11 cellular contexts compared by ENCODE assay signal in the genomic region with DNA sequence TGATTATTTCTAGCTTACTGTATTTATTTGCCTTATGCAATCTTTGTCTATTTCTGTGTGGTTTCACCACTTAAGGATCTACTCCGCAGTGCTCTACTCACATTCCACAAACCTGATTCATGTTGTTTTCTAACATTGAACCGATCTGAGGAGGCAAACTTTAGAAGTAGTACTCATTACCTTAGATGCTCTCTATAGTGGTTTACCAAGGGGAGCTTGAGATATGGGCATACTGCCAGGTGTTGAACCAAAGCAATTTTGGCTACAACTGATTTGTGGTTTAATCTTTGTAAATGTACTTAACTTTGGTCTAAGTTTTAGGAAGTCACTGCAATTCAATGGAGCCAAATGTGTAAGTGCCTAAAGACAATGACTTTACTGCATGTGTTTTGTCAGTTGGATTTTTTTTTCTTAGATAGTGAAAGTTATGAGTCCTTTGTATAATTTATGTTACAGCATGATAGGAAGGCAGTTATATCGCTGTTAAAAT. TPM values are rescaled to one million over a fixed set of nuclear protein-coding genes. Genes with fewer than 3 reads are reported as not detected.
A peak's percentile ranks its signal among the peaks of the same experiment; 100 is the strongest.
DNase-seq lines count a peak whose midpoint lies in the region; ATAC-seq, FAIRE-seq and TF ChIP-seq lines count a peak whose summit lies in the region.
"Had no signal": no experiment of that assay in that cellular context is flagged by ENCODE, and none has a peak within 500 bp of the region (broad histone marks: within the 10 kb centered on the region; RNA-seq: fewer than 3 reads in every experiment).

No MANE protein-coding gene starts in this region.

- H3K4me1 Mint-ChIP-seq in CD4-positive, alpha-beta T cell (ENCODE audit: low read depth), result no peaks in the 10 kb centered on the region
- H3K4me1 Mint-ChIP-seq: activated CD4-positive, alpha-beta T cell treated with anti-CD3 and anti-CD28 coated beads, Interleukin-2, amount 10 ng/mL, durations not matched to agents 24 days and 14 days had no signal

- H3K27ac ChIP-seq in PC-3 (ENCODE audit: low read length), result 0 out of 2 replicates have a peak overlapping the region, but pooled peaks have one; percentile 9
- no peak overlapping the region for H3K27ac ChIP-seq in CD4-positive, alpha-beta T cell (ENCODE audit: low read depth, low read length)

- no peaks in the 10 kb centered on the region for H3K9me2 ChIP-seq in PC-3 (replicated peaks; ENCODE audit: low read length)

- no peak overlapping the region for H3K9ac ChIP-seq in PC-3 (ENCODE audit: low read length)

- CTCF ChIA-PET in PC-3 (lab: Charles Lee), result no interaction called here
- CTCF ChIA-PET in CD4-positive, alpha-beta T cell (lab: Charles Lee), result no interaction called here

- no peaks in the 10 kb centered on the region for H3K79me2 ChIP-seq in PC-3 (ENCODE audit: low read length)

- ATAC-seq in PC-3, result peak; percentile 86
- no peak for ATAC-seq in CD4-positive, alpha-beta T cell (ENCODE audit: poor library complexity)
- ATAC-seq in GM21381 (IDR thresholded peaks at IDR 0.05; ENCODE audit: unreplicated experiment), result no peak
- ATAC-seq in HG02973 (IDR thresholded peaks at IDR 0.05; ENCODE audit: unreplicated experiment), result no peak

- TF ChIP-seq POLR2A in H54 (IDR thresholded peaks at IDR 0.05; ENCODE audit: low read depth, low read length), result no peak

- peaks cover 38% of the 10 kb centered on the region for H3K4me1 ChIP-seq in PC-3 (ENCODE audit: insufficient read depth, low read length)

- no peaks in the 10 kb centered on the region for H4K20me1 ChIP-seq in PC-3 (ENCODE audit: low read length)

- no peaks in the 10 kb centered on the region for H3F3A ChIP-seq in PC-3 (ENCODE audit: low read length, unreplicated experiment)

- H3K9me3 ChIP-seq in PC-3 (ENCODE audit: low read length), result no peaks in the 10 kb centered on the region
- no peaks in the 10 kb centered on the region for H3K9me3 ChIP-seq in CD4-positive, alpha-beta T cell (ENCODE audit: control insufficient read depth, low read length)

- H3K4me3 ChIP-seq in PC-3 (ENCODE audit: low read length) (no peak overlapping the region), fibroblast of the aortic adventitia (ENCODE audit: low read depth, low read length) (no peak overlapping the region)

- H3K4me3 Mint-ChIP-seq in CD4-positive, alpha-beta T cell, result no peak overlapping the region
- H3K4me3 Mint-ChIP-seq: activated CD4-positive, alpha-beta T cell treated with anti-CD3 and anti-CD28 coated beads, Interleukin-2, amount 10 ng/mL, durations not matched to agents 24 days and 14 days; nephron progenitor cell had no signal

- intact Hi-C loops in PC-3 (cut with micrococcal nuclease), result loop anchor here (1.0 to 2.0 kb wide), 2 partner anchors 22 to 53 kb away; no protein-coding TSS in a partner anchor
- intact Hi-C loops in CD4-positive, alpha-beta T cell (cut with DNase I, micrococcal nuclease), result no loop called here

- peak; percentile 99 for FAIRE-seq in H54 (lab: Jason Lieb, UNC)

- no peaks in the 10 kb centered on the region for H3K36me3 ChIP-seq in PC-3 (ENCODE audit: low read depth, low read length)

- H3K4me2 ChIP-seq in PC-3 (ENCODE audit: low read length), result peak overlapping the region; percentile 42

- H3K27me3 ChIP-seq in PC-3 (ENCODE audit: low read length), result no peaks in the 10 kb centered on the region
- no peaks in the 10 kb centered on the region for H3K27me3 ChIP-seq in CD4-positive, alpha-beta T cell (ENCODE audit: control insufficient read depth, insufficient read depth, low read length)

- DNase-seq in A172 (ENCODE audit: low spot score) (peak; percentile 89), H54 (ENCODE audit: insufficient read length, low spot score) (no peak), PC-3 (peak; percentile 94), fibroblast of the aortic adventitia (ENCODE audit: low read depth) (peak; percentile 96)
- DNase-seq in CD4-positive, alpha-beta T cell, result no peak
- no peak for DNase-seq in stimulated activated CD4-positive, alpha-beta T cell treated with anti-CD3 and anti-CD28 coated beads, Interleukin-4, amount 100 ng/mL, for 1 hour
- DNase-seq: activated CD4-positive, alpha-beta T cell treated with anti-CD3 and anti-CD28 coated beads, Interleukin-2, amount 10 ng/mL, durations not matched to agents 24 days and 14 days; Kasumi-1; nephron progenitor cell had no signal

- no peak overlapping the region for H2AFZ ChIP-seq in PC-3 (ENCODE audit: low read length)

- BruUV-seq in PC-3 (replicated peaks; lab: Mats Ljungman, UMichigan), result no TSS peak

- POLR2A ChIA-PET in PC-3 (lab: Charles Lee; ENCODE audit: unreplicated experiment), result interaction anchor here (0.6 kb wide), 1 partner anchor 10 kb away, joined by 3 read pairs; no protein-coding TSS in a partner anchor
- POLR2A ChIA-PET in CD4-positive, alpha-beta T cell (lab: Charles Lee), result no interaction called here

- no peaks in the 10 kb centered on the region for H3K9me3 Mint-ChIP-seq in CD4-positive, alpha-beta T cell
- H3K9me3 Mint-ChIP-seq: activated CD4-positive, alpha-beta T cell treated with anti-CD3 and anti-CD28 coated beads, Interleukin-2, amount 10 ng/mL, durations not matched to agents 24 days and 14 days; nephron progenitor cell had no signal

- no peaks in the 10 kb centered on the region for H3K36me3 Mint-ChIP-seq in CD4-positive, alpha-beta T cell (ENCODE audit: low read depth)

- peaks cover 10% of the 10 kb centered on the region for H3K27me3 Mint-ChIP-seq in CD4-positive, alpha-beta T cell
- H3K27me3 Mint-ChIP-seq: activated CD4-positive, alpha-beta T cell treated with anti-CD3 and anti-CD28 coated beads, Interleukin-2, amount 10 ng/mL, durations not matched to agents 24 days and 14 days had no signal

- TF ChIP-seq CTCF in PC-3 (conservative IDR thresholded peaks at IDR 0.05; ENCODE audit: low read depth, low read length) (no peak), fibroblast of the aortic adventitia (IDR thresholded peaks at IDR 0.05; ENCODE audit: insufficient read depth, low read length) (no peak)
- no peak for TF ChIP-seq CTCF in CD4-positive, alpha-beta T cell (IDR thresholded peaks at IDR 0.05)

- H3K27ac Mint-ChIP-seq in CD4-positive, alpha-beta T cell, result no peak overlapping the region
- H3K27ac Mint-ChIP-seq: activated CD4-positive, alpha-beta T cell treated with anti-CD3 and anti-CD28 coated beads, Interleukin-2, amount 10 ng/mL, durations not matched to agents 24 days and 14 days; nephron progenitor cell had no signal

RNA-seq across cellular contexts. Expression of gene MAP2, which starts 50.1 kb away (rescaled TPM):
- total RNA-seq in A172 (2014; rRNA removed; shearing (Covaris generic)), result 2.1 and 4.3 TPM in 2 replicates
- total RNA-seq in PC-3 (2014; rRNA removed) (1.7 and 2.1 TPM in 2 replicates), fibroblast of the aortic adventitia (ENCODE audit: low replicate concordance) (2.1 and 26.5 TPM in 2 replicates)
- under 1 TPM; 0.16 to 0.20 TPM for total RNA-seq in CD4-positive, alpha-beta T cell
- total RNA-seq: activated CD4-positive, alpha-beta T cell treated with anti-CD3 and anti-CD28 coated beads, Interleukin-2, amount 10 ng/mL, durations not matched to agents 24 days and 14 days had no signal

Comparison
In these comparisons a context has a peak if more than half of its experiments do, and no peak if none do; other contexts are left out.
1. DNase-seq: peak in A172 (single experiment), PC-3 (single experiment) and fibroblast of the aortic adventitia (single experiment); none in H54 (single experiment), CD4-positive, alpha-beta T cell (0 of 10) and stimulated activated CD4-positive, alpha-beta T cell treated with anti-CD3 and anti-CD28 coated beads, Interleukin-4, amount 100 ng/mL, for 1 hour (single experiment).